9 cellular contexts compared by ENCODE assay signal in genomic region chr1:213982814-213983588, GRCh38. TPM values are rescaled to one million over a fixed set of nuclear protein-coding genes. Genes with fewer than 3 reads are reported as not detected.
DNase-seq lines count a peak whose midpoint lies in the region; ATAC-seq and TF ChIP-seq lines count a peak whose summit lies in the region.
"Had no signal": no experiment of that assay in that cellular context is flagged by ENCODE, and none has a peak within 500 bp of the region (broad histone marks: within the 10 kb centered on the region; RNA-seq: fewer than 3 reads in every experiment).

No MANE protein-coding gene starts in this region.

- H3K4me3 ChIP-seq in astrocyte of the spinal cord (ENCODE audit: low read depth, low read length): peak overlapping the region; percentile 32
- H3K4me3 ChIP-seq in left lung: no peak overlapping the region
- H3K4me3 ChIP-seq in tibial nerve: peak overlapping the region in 3 of 4 donors; percentile 9 to 47 (median 25)

- TF ChIP-seq CTCF in astrocyte of the spinal cord (IDR thresholded peaks at IDR 0.05; ENCODE audit: low read depth, low read length) (no peak), left lung (IDR thresholded peaks at IDR 0.05) (no peak), tibial nerve (IDR thresholded peaks at IDR 0.05) (no peak)

- peak; percentile 31 for DNase-seq in activated CD4-positive, alpha-beta T cell treated with anti-CD3 and anti-CD28 coated beads for 36 hours
- DNase-seq in activated CD4-positive, alpha-beta T cell treated with anti-CD3 and anti-CD28 coated beads, Interleukin-2, amount 50 U/mL, for 1 hour: no peak
- DNase-seq in astrocyte of the spinal cord (ENCODE audit: low read depth, low spot score) (no peak), left lung (peak in 1 of 2 donors; percentile 74), tibial nerve (ENCODE audit: low spot score in 2 of 2) (no peak), EL (no peak)
- DNase-seq: T1000 had no signal

- H3K27ac ChIP-seq in left lung (no peak overlapping the region), tibial nerve (no peak overlapping the region)

- H3K4me3 Mint-ChIP-seq in activated CD4-positive, alpha-beta T cell treated with anti-CD3 and anti-CD28 coated beads for 36 hours: no peak overlapping the region
- no peak overlapping the region for H3K4me3 Mint-ChIP-seq in stimulated activated memory B cell treated with anti-CD40 and anti-IgM and Interleukin-4, amounts not matched to agents 10 μg/mL and 1 μg/mL and 100 μg/mL, for 72 hours

- H3K4me1 ChIP-seq in left lung (peaks cover 2 to 14% of the 10 kb centered on the region in 2 donors), tibial nerve (peaks cover 0 to 45% (median 23%) of the 10 kb centered on the region in 4 donors)

- H3K27ac Mint-ChIP-seq in activated CD4-positive, alpha-beta T cell treated with anti-CD3 and anti-CD28 coated beads for 36 hours: no peak overlapping the region
- no peak overlapping the region for H3K27ac Mint-ChIP-seq in stimulated activated memory B cell treated with anti-CD40 and anti-IgM and Interleukin-4, amounts not matched to agents 10 μg/mL and 1 μg/mL and 100 μg/mL, for 72 hours

- no peaks in the 10 kb centered on the region for H3K36me3 ChIP-seq in left lung
- no peaks in the 10 kb centered on the region for H3K36me3 ChIP-seq in tibial nerve

- H3K9me3 ChIP-seq in left lung: no peaks in the 10 kb centered on the region
- H3K9me3 ChIP-seq in tibial nerve: no peaks in the 10 kb centered on the region

- peaks cover 2% of the 10 kb centered on the region for H3K9me3 Mint-ChIP-seq in activated CD4-positive, alpha-beta T cell treated with anti-CD3 and anti-CD28 coated beads for 36 hours (ENCODE audit: low read depth)
- H3K9me3 Mint-ChIP-seq in stimulated activated memory B cell treated with anti-CD40 and anti-IgM and Interleukin-4, amounts not matched to agents 10 μg/mL and 1 μg/mL and 100 μg/mL, for 72 hours: peaks cover 15% of the 10 kb centered on the region

- in situ Hi-C loops in astrocyte of the spinal cord (cut with HindIII; ENCODE audit: low sequenced_read_pairs): no loop called here

- H3K27me3 Mint-ChIP-seq in activated CD4-positive, alpha-beta T cell treated with anti-CD3 and anti-CD28 coated beads for 36 hours: peaks cover 83% of the 10 kb centered on the region
- peaks cover 93% of the 10 kb centered on the region for H3K27me3 Mint-ChIP-seq in stimulated activated memory B cell treated with anti-CD40 and anti-IgM and Interleukin-4, amounts not matched to agents 10 μg/mL and 1 μg/mL and 100 μg/mL, for 72 hours

- intact Hi-C loops in activated CD4-positive, alpha-beta T cell treated with anti-CD3 and anti-CD28 coated beads for 36 hours (cut with DNase I, micrococcal nuclease): no loop called here
- intact Hi-C loops in left lung (cut with DNase I): no loop called here

- H3K4me1 Mint-ChIP-seq in activated CD4-positive, alpha-beta T cell treated with anti-CD3 and anti-CD28 coated beads for 36 hours: peaks cover 36% of the 10 kb centered on the region
- peaks cover 23% of the 10 kb centered on the region for H3K4me1 Mint-ChIP-seq in stimulated activated memory B cell treated with anti-CD40 and anti-IgM and Interleukin-4, amounts not matched to agents 10 μg/mL and 1 μg/mL and 100 μg/mL, for 72 hours

- 4 to 5% methylated on average over 25 to 65 of the region's 66 CpGs for WGBS in tibial nerve, 2 donors

- TF ChIP-seq EP300 in tibial nerve (IDR thresholded peaks at IDR 0.05): no peak

- TF ChIP-seq POLR2A in tibial nerve (IDR thresholded peaks at IDR 0.05): no peak

- no peak for ATAC-seq in activated CD4-positive, alpha-beta T cell treated with anti-CD3 and anti-CD28 coated beads for 36 hours
- ATAC-seq in left lung: peak; percentile 38
- no peak for ATAC-seq in GM18907 (IDR thresholded peaks at IDR 0.05; ENCODE audit: unreplicated experiment)
- ATAC-seq in stimulated activated memory B cell treated with anti-CD40 and anti-IgM and Interleukin-4, amounts not matched to agents 10 μg/mL and 1 μg/mL and 100 μg/mL, for 72 hours: no peak

- CTCF ChIA-PET in activated CD4-positive, alpha-beta T cell treated with anti-CD3 and anti-CD28 coated beads for 36 hours (lab: Charles Lee): interaction anchor here (0.6 kb wide), 1 partner anchor 932 kb away, joined by 4 read pairs; the partner anchor contains the start of gene RPS6KC1

- peaks cover 3% of the 10 kb centered on the region for H3K36me3 Mint-ChIP-seq in activated CD4-positive, alpha-beta T cell treated with anti-CD3 and anti-CD28 coated beads for 36 hours (ENCODE audit: low read depth)
- H3K36me3 Mint-ChIP-seq in stimulated activated memory B cell treated with anti-CD40 and anti-IgM and Interleukin-4, amounts not matched to agents 10 μg/mL and 1 μg/mL and 100 μg/mL, for 72 hours: peaks cover 9% of the 10 kb centered on the region

- POLR2A ChIA-PET in activated CD4-positive, alpha-beta T cell treated with anti-CD3 and anti-CD28 coated beads for 36 hours (lab: Charles Lee): interaction anchor here (0.7 kb wide), 1 partner anchor 1125 kb away, joined by 4 read pairs; the partner anchor contains the start of gene FLVCR1

- peaks cover 86 to 100% of the 10 kb centered on the region in 2 donors for H3K27me3 ChIP-seq in left lung
- peaks cover 4 to 90% of the 10 kb centered on the region in 2 donors for H3K27me3 ChIP-seq in tibial nerve

RNA-seq across cellular contexts. Expression of gene PROX1, which starts 4.8 kb away (rescaled TPM):
- total RNA-seq in activated CD4-positive, alpha-beta T cell treated with anti-CD3 and anti-CD28 coated beads for 36 hours: under 1 TPM; 0.09 to 0.14 TPM
- total RNA-seq in left lung: 10 to 100 TPM in 1 of 2 donors, 1 to 10 TPM in 1; 6.2 to 15.3 TPM
- total RNA-seq in tibial nerve: 1 to 10 TPM in 2 of 4 donors, under 1 TPM in 2; 0.84 to 1.2 (median 1.0) TPM

Comparison
In these comparisons a context has a peak if more than half of its experiments do, and no peak if none do; other contexts are left out.
1. H3K4me3 ChIP-seq: peak in astrocyte of the spinal cord (single experiment) and tibial nerve (3 of 4); none in left lung (0 of 2).